Comparison of ENCODE assay signal across 17 cellular contexts in the genomic region with DNA sequence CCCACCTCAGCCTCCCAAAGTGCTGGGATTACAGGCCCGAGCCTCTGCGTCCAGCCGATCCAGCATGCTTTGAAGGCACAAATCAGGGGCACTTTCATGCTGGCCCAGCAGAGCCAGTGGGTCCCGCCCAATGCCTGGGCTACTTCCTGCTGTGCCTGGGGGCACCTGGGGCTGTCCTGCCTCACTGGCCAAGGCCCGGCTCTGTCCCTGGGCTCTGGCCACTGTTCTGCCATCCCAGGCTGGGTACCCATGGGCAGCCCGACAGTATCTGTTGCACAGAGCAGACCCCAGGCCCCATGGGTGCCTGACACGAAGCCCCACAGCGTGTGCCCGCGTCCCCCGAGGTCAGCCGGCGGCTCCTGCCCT. TPM values are rescaled to one million over a fixed set of nuclear protein-coding genes. Genes with fewer than 3 reads are reported as not detected.
DNase-seq lines count a peak whose midpoint lies in the region; ATAC-seq lines count a peak whose summit lies in the region.
"Had no signal": no experiment of that assay in that cellular context is flagged by ENCODE, and none has a peak within 500 bp of the region (broad histone marks: within the 10 kb centered on the region; RNA-seq: fewer than 3 reads in every experiment).

No MANE protein-coding gene starts in this region.

- H3K27me3 Mint-ChIP-seq in stimulated activated naive B cell treated with anti-CD40 and anti-IgM and Interleukin-4, amounts not matched to agents 10 μg/mL and 1 μg/mL and 100 μg/mL, for 72 hours: peaks cover 0 to 6% of the 10 kb centered on the region in 2 donors
- H3K27me3 Mint-ChIP-seq: CD8-positive, alpha-beta memory T cell had no signal

- H2BK15ac ChIP-seq in neuronal stem cell (ENCODE audit: low read length): peak overlapping the region; percentile 4

- H3K9me3 Mint-ChIP-seq in stimulated activated naive B cell treated with anti-CD40 and anti-IgM and Interleukin-4, amounts not matched to agents 10 μg/mL and 1 μg/mL and 100 μg/mL, for 72 hours: no peaks in the 10 kb centered on the region
- H3K9me3 Mint-ChIP-seq: CD8-positive, alpha-beta memory T cell; GM23338 had no signal

- H3K36me3 Mint-ChIP-seq in stimulated activated naive B cell treated with anti-CD40 and anti-IgM and Interleukin-4, amounts not matched to agents 10 μg/mL and 1 μg/mL and 100 μg/mL, for 72 hours: peaks cover 2 to 3% of the 10 kb centered on the region in 2 donors

- H2BK5ac ChIP-seq in neuronal stem cell (ENCODE audit: low read length): peak overlapping the region; percentile 93

- H3K4me3 Mint-ChIP-seq in stimulated activated naive B cell treated with anti-CD40 and anti-IgM and Interleukin-4, amounts not matched to agents 10 μg/mL and 1 μg/mL and 100 μg/mL, for 72 hours: no peak overlapping the region
- H3K4me3 Mint-ChIP-seq: CD8-positive, alpha-beta memory T cell; GM23338 had no signal

- ATAC-seq in stimulated activated naive B cell treated with anti-CD40 and anti-IgM and Interleukin-4, amounts not matched to agents 10 μg/mL and 1 μg/mL and 100 μg/mL, for 72 hours (replicated peaks): no peak
- no peak for ATAC-seq in GM21423 (IDR thresholded peaks at IDR 0.05; ENCODE audit: unreplicated experiment)
- ATAC-seq: GM12878 had no signal

- no peak overlapping the region for H2AFZ ChIP-seq in neuronal stem cell (ENCODE audit: low read length)
- H2AFZ ChIP-seq: GM23338 had no signal

- H3K23ac ChIP-seq in neuronal stem cell (ENCODE audit: low read depth, low read length, poor library complexity): peak overlapping the region; percentile 62

- no peak overlapping the region for H3K4me2 ChIP-seq in neuronal stem cell (ENCODE audit: insufficient read depth, low read length, poor library complexity, severe bottlenecking)
- H3K4me2 ChIP-seq: GM23338 had no signal

- H3K36me3 ChIP-seq in neuronal stem cell (replicated peaks in 1 of 2; ENCODE audit: control insufficient read depth in 2 of 2, insufficient read depth in 2 of 2, low read length in 2 of 2): no peaks in the 10 kb centered on the region
- H3K36me3 ChIP-seq: BE2C had no signal

- peak overlapping the region; percentile 96 for H3K18ac ChIP-seq in neuronal stem cell (ENCODE audit: low read length)

- H3K79me1 ChIP-seq in neuronal stem cell (ENCODE audit: low read depth, low read length): no peaks in the 10 kb centered on the region

- WGBS in neuronal stem cell (ENCODE audit: extremely low coverage in 2 of 2, insufficient read length in 2 of 2, insufficient replicate concordance in 1 of 2), 2 donors: no CpG with 5 or more reads among the region's 13 CpGs

- DNase-seq in 8988T (peak; percentile 23), AG20443 (ENCODE audit: low spot score) (peak; percentile 9), HuH-7.5 (ENCODE audit: low spot score) (peak; percentile 3), neuronal stem cell (ENCODE audit: low spot score) (no peak), T-helper 9 cell (no peak)
- no peak for DNase-seq in stimulated activated naive B cell treated with anti-CD40 and anti-IgM and Interleukin-4, amounts not matched to agents 10 μg/mL and 1 μg/mL and 100 μg/mL, for 72 hours
- DNase-seq: BE2C; CD8-positive, alpha-beta memory T cell; KG1; NCI-H1048; NCI-H1436 treated with DMSO at 0.1 percent for 48 hours; NCI-H2081; NCI-H748 treated with DMSO at 0.1 percent for 48 hours had no signal

- no peak overlapping the region for H4K91ac ChIP-seq in neuronal stem cell (ENCODE audit: low read depth, low read length, poor library complexity)

- no peak overlapping the region for H2BK120ac ChIP-seq in neuronal stem cell (ENCODE audit: low read depth, low read length)

- H3K4me3 ChIP-seq in neuronal stem cell (ENCODE audit: low read length in 2 of 2): no peak overlapping the region
- H3K4me3 ChIP-seq: GM12878, GM23338 had no signal

- H3K9me3 ChIP-seq in neuronal stem cell (replicated peaks in 1 of 2; ENCODE audit: control insufficient read depth in 2 of 2, insufficient read depth in 1 of 2, low read depth in 1 of 2, low read length in 2 of 2): no peaks in the 10 kb centered on the region
- H3K9me3 ChIP-seq: BE2C had no signal

- H3K9ac ChIP-seq in neuronal stem cell (ENCODE audit: low read depth, low read length, poor library complexity): no peak overlapping the region

- peak overlapping the region; percentile 99 for H2AK5ac ChIP-seq in neuronal stem cell (ENCODE audit: low read depth, low read length)

- H3K4me1 ChIP-seq in neuronal stem cell (ENCODE audit: control insufficient read depth in 2 of 2, insufficient read depth in 1 of 2, low read depth in 1 of 2, low read length in 2 of 2): peaks cover 18 to 25% of the 10 kb centered on the region in 2 donors

- peak overlapping the region; percentile 69 for H3K4ac ChIP-seq in neuronal stem cell (ENCODE audit: low read length)

- H3K14ac ChIP-seq in neuronal stem cell (ENCODE audit: low read length): no peak overlapping the region

- peak overlapping the region; percentile 58 for H2BK12ac ChIP-seq in neuronal stem cell (ENCODE audit: low read length)

- H3K27ac ChIP-seq in neuronal stem cell (replicated peaks; ENCODE audit: low read length): no peak overlapping the region
- H3K27ac ChIP-seq: RWPE1 had no signal

- H4K8ac ChIP-seq in neuronal stem cell (ENCODE audit: low read depth, low read length): no peak overlapping the region

- peaks cover 12 to 19% of the 10 kb centered on the region in 2 donors for H3K4me1 Mint-ChIP-seq in stimulated activated naive B cell treated with anti-CD40 and anti-IgM and Interleukin-4, amounts not matched to agents 10 μg/mL and 1 μg/mL and 100 μg/mL, for 72 hours

- no peak overlapping the region for H3K27ac Mint-ChIP-seq in stimulated activated naive B cell treated with anti-CD40 and anti-IgM and Interleukin-4, amounts not matched to agents 10 μg/mL and 1 μg/mL and 100 μg/mL, for 72 hours
- H3K27ac Mint-ChIP-seq: CD8-positive, alpha-beta memory T cell; GM23338 had no signal

- no peaks in the 10 kb centered on the region for H3K27me3 ChIP-seq in neuronal stem cell (ENCODE audit: control insufficient read depth in 3 of 3, insufficient read depth in 3 of 3, low read depth in 1 of 3, low read length in 3 of 3)
- H3K27me3 ChIP-seq: BE2C had no signal

RNA-seq across cellular contexts. Expression of a gene that starts 6.8 kb away (rescaled TPM):
- 0.45 TPM for polyA plus RNA-seq in neuronal stem cell (2013, experiment 1 of 2)
- 0.47 TPM for polyA plus RNA-seq in neuronal stem cell (2013, experiment 2 of 2)
- polyA plus RNA-seq: CD8-positive, alpha-beta memory T cell had no signal

RNA-seq across cellular contexts. Expression of a gene that starts 35.4 kb away (rescaled TPM):
- polyA plus RNA-seq in neuronal stem cell (2013, experiment 1 of 2): 5.2 TPM
- 5.3 TPM for polyA plus RNA-seq in neuronal stem cell (2013, experiment 2 of 2)

RNA-seq across cellular contexts. Expression of a gene that starts 39.2 kb away (rescaled TPM):
- polyA plus RNA-seq in neuronal stem cell (2013, experiment 1 of 2): 0.45 TPM
- 0.37 TPM for polyA plus RNA-seq in neuronal stem cell (2013, experiment 2 of 2)
- polyA plus RNA-seq: CD8-positive, alpha-beta memory T cell had no signal

Comparison
In these comparisons a context has a peak if more than half of its experiments do, and no peak if none do; other contexts are left out.
1. DNase-seq: peak in 8988T (single experiment), AG20443 (single experiment) and HuH-7.5 (single experiment); none in neuronal stem cell (single experiment), T-helper 9 cell (single experiment) and stimulated activated naive B cell treated with anti-CD40 and anti-IgM and Interleukin-4, amounts not matched to agents 10 μg/mL and 1 μg/mL and 100 μg/mL, for 72 hours (single experiment).